1 cellular context compared by ENCODE assay signal in genomic region chr4:1727117-1728031, GRCh38.
A peak's percentile ranks its signal among the peaks of the same experiment; 100 is the strongest.
TF ChIP-seq lines count a peak whose summit lies in the region.

No MANE protein-coding gene starts in this region.

TF ChIP-seq in IMR-90, 13 proteins besides CTCF, POLR2A, EP300 and RAD21 (continued from another document):
- TF ChIP-seq USF2 (IDR thresholded peaks at IDR 0.05; ENCODE audit: low read depth, low read length) = peak; percentile 44
- TF ChIP-seq SMC3 (IDR thresholded peaks at IDR 0.05; ENCODE audit: low read depth, low read length) = no peak
- TF ChIP-seq NFE2L2 (IDR thresholded peaks at IDR 0.05; ENCODE audit: low read depth, low read length) = no peak
